ENCODE assay signal across 9 cellular contexts in the genomic region with DNA sequence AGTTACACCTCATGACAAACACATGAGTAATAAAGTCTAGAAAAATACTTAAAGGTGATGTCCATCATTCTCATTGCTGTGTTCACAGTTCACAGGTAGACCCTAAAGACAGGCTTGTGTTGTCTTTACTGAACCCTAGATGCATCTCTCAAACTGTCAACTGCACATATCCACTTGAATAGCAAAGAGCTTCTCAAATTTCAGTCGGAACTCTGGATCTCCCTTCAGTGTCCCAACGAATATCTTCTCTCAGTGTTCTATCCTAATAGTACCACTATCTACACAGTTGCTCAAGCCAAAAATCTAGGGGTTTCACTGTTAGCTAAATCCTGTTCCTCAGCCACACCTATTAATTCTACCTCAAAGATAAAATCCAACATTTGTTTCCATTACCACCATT.
DNase-seq lines count a peak whose midpoint lies in the region; ATAC-seq and TF ChIP-seq lines count a peak whose summit lies in the region.
"Had no signal": no experiment of that assay in that cellular context is flagged by ENCODE, and none has a peak within 500 bp of the region (broad histone marks: within the 10 kb centered on the region; RNA-seq: fewer than 3 reads in every experiment).

No MANE protein-coding gene starts in this region.

- H2AFZ ChIP-seq in DND-41 (ENCODE audit: low read depth, low read length), result no peak overlapping the region

- H3K36me3 Mint-ChIP-seq in nephron (ENCODE audit: low read depth), result peaks cover 4% of the 10 kb centered on the region

- H3K27me3 ChIP-seq in DND-41 (ENCODE audit: insufficient read depth, low read length, poor library complexity), result no peaks in the 10 kb centered on the region
- H3K27me3 ChIP-seq: adrenal gland had no signal

- peak overlapping the region; percentile 79 to 86 (median 84) for H3K4me3 Mint-ChIP-seq in nephron

- TF ChIP-seq CTCF in DND-41 (IDR thresholded peaks at IDR 0.05; ENCODE audit: borderline replicate concordance, extremely low read depth, low read length, poor library complexity, severe bottlenecking) (no peak), coronary artery (IDR thresholded peaks at IDR 0.05) (no peak), nephron (IDR thresholded peaks at IDR 0.05; ENCODE audit: unreplicated experiment in 3 of 3) (no peak)

- H3K9me3 ChIP-seq in DND-41 (ENCODE audit: insufficient read depth, low read length, severe bottlenecking), result no peaks in the 10 kb centered on the region
- H3K9me3 ChIP-seq: adrenal gland had no signal

- DNase-seq in DND-41 (peak; percentile 3), NAMALWA (ENCODE audit: low spot score) (peak; percentile 82), coronary artery (ENCODE audit: low spot score) (no peak), posterior cingulate gyrus (no peak), cerebellar nuclear complex (lab: John Stamatoyannopoulos, UW) (no peak), NCI-H446 (lab: John Stamatoyannopoulos, UW) (no peak)

- peak overlapping the region; percentile 70 to 95 (median 92) for H3K27ac Mint-ChIP-seq in nephron

- no peaks in the 10 kb centered on the region for H3K27me3 Mint-ChIP-seq in nephron (ENCODE audit: low read depth)

- H3K4me1 Mint-ChIP-seq in nephron, result peaks cover 56% of the 10 kb centered on the region

- H3K4me3 ChIP-seq in DND-41 (ENCODE audit: low read depth in 1 of 2, low read length in 2 of 2) (peak overlapping the region; percentile 56 to 62; a peak in 2 of 4 replicates), coronary artery (peak overlapping the region; percentile 68)

- H3K4me1 ChIP-seq in DND-41 (ENCODE audit: insufficient read depth, low read length), result peaks cover 57% of the 10 kb centered on the region

- ATAC-seq in DND-41 (ENCODE audit: insufficient read depth, low read depth) (no peak), GM18909 (IDR thresholded peaks at IDR 0.05; ENCODE audit: poor library complexity, unreplicated experiment) (no peak)

- H3K79me2 ChIP-seq in DND-41 (ENCODE audit: insufficient read depth, low read length), result peaks cover 62% of the 10 kb centered on the region

- H3K27ac ChIP-seq in DND-41 (ENCODE audit: low read length) (peak overlapping the region; percentile 91), coronary artery (no peak overlapping the region)

- peaks cover 22% of the 10 kb centered on the region; the same call in 1 of the 2 replicates for H4K20me1 ChIP-seq in DND-41 (ENCODE audit: insufficient read depth, low read length)

- peak overlapping the region; percentile 68 for H3K9ac ChIP-seq in DND-41 (ENCODE audit: low read depth, low read length)

- H3K36me3 ChIP-seq in DND-41 (ENCODE audit: insufficient read depth, low read length), result peaks cover 17% of the 10 kb centered on the region
- H3K36me3 ChIP-seq: adrenal gland had no signal

- H3K9me3 Mint-ChIP-seq in nephron, result no peaks in the 10 kb centered on the region

- intact Hi-C loops in posterior cingulate gyrus (cut with DNase I), result no loop called here

- H3K4me2 ChIP-seq in DND-41 (ENCODE audit: insufficient read depth, low read length), result peak overlapping the region; percentile 62

Comparison
In these comparisons a context has a peak if more than half of its experiments do, and no peak if none do; other contexts are left out.
1. DNase-seq: peak in DND-41 (single experiment) and NAMALWA (single experiment); none in coronary artery (single experiment), posterior cingulate gyrus (0 of 10), cerebellar nuclear complex (0 of 2) and NCI-H446 (0 of 2).